ENCODE assay signal across 12 cellular contexts in the genomic region with DNA sequence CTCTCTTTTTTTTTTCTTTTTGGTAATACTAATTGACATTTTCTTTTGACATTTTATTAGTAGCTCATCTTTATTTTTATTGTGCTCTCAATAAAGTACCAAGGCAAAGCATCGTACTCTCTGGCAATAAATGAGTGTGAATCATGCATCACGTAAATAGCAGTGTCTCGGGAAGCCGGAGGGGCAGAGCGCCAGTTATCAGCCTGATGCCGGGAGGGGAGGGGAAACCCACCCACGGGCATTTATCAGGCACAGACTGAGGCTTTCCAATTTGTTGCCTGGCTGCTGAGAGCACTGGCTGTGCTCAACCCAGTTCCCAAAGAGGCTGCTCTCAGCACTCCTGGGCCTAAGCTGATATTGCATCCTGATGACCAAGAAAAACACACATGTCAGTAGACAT.
DNase-seq lines count a peak whose midpoint lies in the region; ATAC-seq and TF ChIP-seq lines count a peak whose summit lies in the region.
"Had no signal": no experiment of that assay in that cellular context is flagged by ENCODE, and none has a peak within 500 bp of the region (broad histone marks: within the 10 kb centered on the region; RNA-seq: fewer than 3 reads in every experiment).

No MANE protein-coding gene starts in this region.

- DNase-seq in AG08396 (ENCODE audit: low spot score) (peak; percentile 49), adrenal gland (peak in 4 of 7 donors; percentile 36 to 57 (median 36)), heart right ventricle (peak; percentile 44 to 75), posterior vena cava (ENCODE audit: low spot score) (peak; percentile 94), NCI-H2171 treated with DMSO at 0.1 percent for 48 hours (lab: John Stamatoyannopoulos, UW) (no peak), GOT3 (lab: John Stamatoyannopoulos, UW) (no peak), RPMI8226 (no peak)
- DNase-seq: H9; stimulated activated CD4-positive, alpha-beta T cell treated with anti-CD3 and anti-CD28 coated beads, Interleukin-12 subunit alpha, Interleukin-12 subunit beta, amount 100 ng/mL, for 4 hours had no signal

- intact Hi-C loops in adrenal gland (cut with DNase I), result no loop called here
- intact Hi-C loops in heart right ventricle (cut with DNase I), result no loop called here
- intact Hi-C loops in posterior vena cava (cut with DNase I), result no loop called here

- TF ChIP-seq CTCF in adrenal gland (IDR thresholded peaks at IDR 0.05) (no peak), heart right ventricle (IDR thresholded peaks at IDR 0.05) (no peak)

- 22 to 36% (median 30%) methylated on average over 6 to 7 of the region's 7 CpGs for WGBS in adrenal gland, 4 donors
- 19 to 34% methylated on average over 7 of the region's 7 CpGs for WGBS in heart right ventricle, 2 donors

- H3K27ac ChIP-seq in adrenal gland (peak overlapping the region in 1 of 5 donors; percentile 59), heart right ventricle (peak overlapping the region in 7 of 10 donors; percentile 27 to 66 (median 57))
- H3K27ac ChIP-seq: BLaER1 treated with 17β-estradiol and CSF1 and Interleukin-3, amounts not matched to agents 10 nM and 100 nM had no signal

- no peak overlapping the region for H3K4me3 ChIP-seq in adrenal gland
- H3K4me3 ChIP-seq in heart right ventricle, result no peak overlapping the region
- H3K4me3 ChIP-seq: BLaER1 treated with 17β-estradiol and CSF1 and Interleukin-3, amounts not matched to agents 10 nM and 100 nM had no signal

- H3K36me3 ChIP-seq in adrenal gland (replicated peaks in 1 of 2) (no peaks in the 10 kb centered on the region), heart right ventricle (no peaks in the 10 kb centered on the region)
- H3K36me3 ChIP-seq: BLaER1 treated with 17β-estradiol and CSF1 and Interleukin-3, amounts not matched to agents 10 nM and 100 nM had no signal

- H3K9me3 ChIP-seq in adrenal gland (replicated peaks in 1 of 3), result no peaks in the 10 kb centered on the region
- no peaks in the 10 kb centered on the region for H3K9me3 ChIP-seq in heart right ventricle

- TF ChIP-seq POLR2A in adrenal gland (IDR thresholded peaks at IDR 0.05), result no peak

- peaks cover 0 to 4% of the 10 kb centered on the region in 2 donors for H3K4me1 ChIP-seq in adrenal gland (replicated peaks in 1 of 2)
- peaks cover 0 to 52% (median 39%) of the 10 kb centered on the region in 9 donors for H3K4me1 ChIP-seq in heart right ventricle

- H3K27me3 ChIP-seq in adrenal gland (no peaks in the 10 kb centered on the region), heart right ventricle (no peaks in the 10 kb centered on the region)
- H3K27me3 ChIP-seq: BLaER1 treated with 17β-estradiol and CSF1 and Interleukin-3, amounts not matched to agents 10 nM and 100 nM had no signal

- ATAC-seq in heart right ventricle (peak; percentile 44 to 85 (median 76)), GM21528 (IDR thresholded peaks at IDR 0.05; ENCODE audit: low FRiP score, unreplicated experiment) (no peak)
- ATAC-seq: activated CD4-positive, CD25-positive, alpha-beta regulatory T cell treated with anti-CD3 and anti-CD28 coated beads, Interleukin-2, amount 50 U/mL, for 24 hours had no signal

Comparison
In these comparisons a context has a peak if more than half of its experiments do, and no peak if none do; other contexts are left out.
1. DNase-seq: peak in AG08396 (single experiment), adrenal gland (4 of 7), heart right ventricle (2 of 2) and posterior vena cava (single experiment); none in NCI-H2171 treated with DMSO at 0.1 percent for 48 hours (single experiment), GOT3 (single experiment) and RPMI8226 (single experiment).